In genomic region chr17:30796016-30796415, GRCh38 we compare ENCODE assay signal across 22 cellular contexts. TPM values are rescaled to one million over a fixed set of nuclear protein-coding genes. Genes with fewer than 3 reads are reported as not detected.
DNase-seq lines count a peak whose midpoint lies in the region; ATAC-seq and TF ChIP-seq lines count a peak whose summit lies in the region.
"Had no signal": no experiment of that assay in that cellular context is flagged by ENCODE, and none has a peak within 500 bp of the region (broad histone marks: within the 10 kb centered on the region; RNA-seq: fewer than 3 reads in every experiment).

No MANE protein-coding gene starts in this region.

- ATAC-seq in activated CD4-positive, CD25-positive, alpha-beta regulatory T cell treated with anti-CD3 and anti-CD28 coated beads, Interleukin-2, amount 50 U/mL, for 24 hours = peak; percentile 99
- peak; percentile 97 for ATAC-seq in activated CD8-positive, alpha-beta T cell treated with anti-CD3 and anti-CD28 coated beads for 36 hours
- no peak for ATAC-seq in naive thymus-derived CD4-positive, alpha-beta T cell
- ATAC-seq in gastrocnemius medialis = no peak
- ATAC-seq: WTC11 had no signal

- no peak for DNase-seq in activated CD4-positive, CD25-positive, alpha-beta regulatory T cell treated with anti-CD3 and anti-CD28 coated beads, Interleukin-2, amount 50 U/mL, for 72 hours
- DNase-seq in GM13977 (ENCODE audit: low spot score) (peak; percentile 35), gastrocnemius medialis (no peak), DMS 273 (lab: John Stamatoyannopoulos, UW; ENCODE audit: unreplicated experiment) (no peak), GM03348 (ENCODE audit: low spot score) (no peak)
- DNase-seq in activated CD8-positive, alpha-beta T cell treated with anti-CD3 and anti-CD28 coated beads for 36 hours = no peak
- no peak for DNase-seq in naive thymus-derived CD4-positive, alpha-beta T cell
- DNase-seq: islet precursor cell, MG63, NCI-H1436 treated with DMSO at 0.1 percent for 48 hours, NCI-H82, SIG-M5, sigmoid colon had no signal

- no peaks in the 10 kb centered on the region for H3K27me3 ChIP-seq in naive thymus-derived CD4-positive, alpha-beta T cell (ENCODE audit: control insufficient read depth in 2 of 2, insufficient read depth in 2 of 2, low read length in 2 of 2)
- H3K27me3 ChIP-seq in gastrocnemius medialis = no peaks in the 10 kb centered on the region
- H3K27me3 ChIP-seq: breast epithelium, hepatocyte, MG63, sigmoid colon had no signal

- POLR2A ChIA-PET in activated CD8-positive, alpha-beta T cell treated with anti-CD3 and anti-CD28 coated beads for 36 hours (lab: Charles Lee) = interaction anchor here (0.8 to 5.9 kb wide), 5 partner anchors 10 to 36 kb away, joined by 3 to 21 read pairs (median 7); partner anchors contain the start of genes ATAD5 and CRLF3
- POLR2A ChIA-PET in naive thymus-derived CD4-positive, alpha-beta T cell (lab: Charles Lee) = interaction anchor here (0.7 to 1.3 kb wide), 2 partner anchors 26 to 35 kb away, joined by 3 to 4 read pairs; partner anchors contain the start of gene ATAD5

- no peaks in the 10 kb centered on the region for H3K4me1 ChIP-seq in naive thymus-derived CD4-positive, alpha-beta T cell (ENCODE audit: control insufficient read depth in 2 of 2, insufficient read depth in 2 of 2, low read length in 2 of 2)
- H3K4me1 ChIP-seq in gastrocnemius medialis = no peaks in the 10 kb centered on the region
- H3K4me1 ChIP-seq: breast epithelium, HAP-1, sigmoid colon had no signal

- peaks cover 17% of the 10 kb centered on the region for H3K4me1 Mint-ChIP-seq in activated CD8-positive, alpha-beta T cell treated with anti-CD3 and anti-CD28 coated beads for 36 hours (ENCODE audit: low read depth)
- H3K4me1 Mint-ChIP-seq in naive thymus-derived CD4-positive, alpha-beta T cell = peaks cover under 1 to 20% (median 19%) of the 10 kb centered on the region in 7 donors
- H3K4me1 Mint-ChIP-seq: B cell, WTC11 had no signal

- peaks cover 20 to 90% (median 32%) of the 10 kb centered on the region in 3 experiments for H3K36me3 ChIP-seq in naive thymus-derived CD4-positive, alpha-beta T cell (ENCODE audit: control insufficient read depth in 2 of 3, insufficient read depth in 3 of 3, low read length in 3 of 3)
- H3K36me3 ChIP-seq in gastrocnemius medialis = peaks cover 0 to 33% of the 10 kb centered on the region in 2 donors
- H3K36me3 ChIP-seq: breast epithelium had no signal

- no peak for TF ChIP-seq POLR2A in gastrocnemius medialis (IDR thresholded peaks at IDR 0.05)

- H3K9me3 Mint-ChIP-seq in activated CD8-positive, alpha-beta T cell treated with anti-CD3 and anti-CD28 coated beads for 36 hours = no peaks in the 10 kb centered on the region
- no peaks in the 10 kb centered on the region for H3K9me3 Mint-ChIP-seq in naive thymus-derived CD4-positive, alpha-beta T cell
- H3K9me3 Mint-ChIP-seq: dendritic cell treated with granulocyte-macrophage colony-stimulating factor and Interleukin-4, amounts not matched to agents 40 ng/mL and 50 ng/mL, for 4 days; WTC11 had no signal

- no peak overlapping the region for H3K4me3 Mint-ChIP-seq in activated CD8-positive, alpha-beta T cell treated with anti-CD3 and anti-CD28 coated beads for 36 hours
- H3K4me3 Mint-ChIP-seq in naive thymus-derived CD4-positive, alpha-beta T cell = no peak overlapping the region
- H3K4me3 Mint-ChIP-seq: B cell; dendritic cell treated with granulocyte-macrophage colony-stimulating factor and Interleukin-4, amounts not matched to agents 40 ng/mL and 50 ng/mL, for 4 days; WTC11 had no signal

- no peaks in the 10 kb centered on the region for H3K27me3 Mint-ChIP-seq in activated CD8-positive, alpha-beta T cell treated with anti-CD3 and anti-CD28 coated beads for 36 hours
- H3K27me3 Mint-ChIP-seq in naive thymus-derived CD4-positive, alpha-beta T cell = no peaks in the 10 kb centered on the region
- H3K27me3 Mint-ChIP-seq: B cell; dendritic cell treated with granulocyte-macrophage colony-stimulating factor and Interleukin-4, amounts not matched to agents 40 ng/mL and 50 ng/mL, for 4 days had no signal

- no peak overlapping the region for H3K4me3 ChIP-seq in naive thymus-derived CD4-positive, alpha-beta T cell (ENCODE audit: low read length)
- H3K4me3 ChIP-seq in gastrocnemius medialis = no peak overlapping the region
- H3K4me3 ChIP-seq: breast epithelium, HAP-1, hepatocyte, lung, MG63, sigmoid colon had no signal

- H3K36me3 Mint-ChIP-seq in activated CD8-positive, alpha-beta T cell treated with anti-CD3 and anti-CD28 coated beads for 36 hours (ENCODE audit: low read depth) = peaks cover 49% of the 10 kb centered on the region
- peaks cover 20 to 38% (median 32%) of the 10 kb centered on the region in 5 donors for H3K36me3 Mint-ChIP-seq in naive thymus-derived CD4-positive, alpha-beta T cell

- no peaks in the 10 kb centered on the region for H3K9me3 ChIP-seq in naive thymus-derived CD4-positive, alpha-beta T cell (ENCODE audit: control insufficient read depth in 2 of 3, low read length in 3 of 3)
- H3K9me3 ChIP-seq in gastrocnemius medialis = no peaks in the 10 kb centered on the region
- H3K9me3 ChIP-seq: breast epithelium, HAP-1, MG63, sigmoid colon had no signal

- in situ Hi-C loops in GM13977 (cut with MboI; ENCODE audit: low pct_unique_long_range_greater_than_20kb, low sequenced_read_pairs, unreplicated experiment) = no loop called here
- in situ Hi-C loops in gastrocnemius medialis (cut with MboI; ENCODE audit: low sequenced_read_pairs in 4 of 4) = no loop called here

- intact Hi-C loops in activated CD8-positive, alpha-beta T cell treated with anti-CD3 and anti-CD28 coated beads for 36 hours (cut with micrococcal nuclease) = no loop called here
- intact Hi-C loops in naive thymus-derived CD4-positive, alpha-beta T cell (cut with micrococcal nuclease) = loop anchor here in 1 of 2 donors (1.0 kb wide), 1 partner anchor 10 kb away; no protein-coding TSS in a partner anchor
- intact Hi-C loops in gastrocnemius medialis (cut with DNase I; ENCODE audit: low total_unique reads) = no loop called here

- peak overlapping the region; percentile 87 for H3K27ac Mint-ChIP-seq in activated CD8-positive, alpha-beta T cell treated with anti-CD3 and anti-CD28 coated beads for 36 hours
- H3K27ac Mint-ChIP-seq in naive thymus-derived CD4-positive, alpha-beta T cell = peak overlapping the region in 7 of 9 donors; percentile 13 to 81 (median 60)
- H3K27ac Mint-ChIP-seq: B cell; dendritic cell treated with granulocyte-macrophage colony-stimulating factor and Interleukin-4, amounts not matched to agents 40 ng/mL and 50 ng/mL, for 4 days; WTC11 had no signal

- no peak overlapping the region for H3K27ac ChIP-seq in naive thymus-derived CD4-positive, alpha-beta T cell (ENCODE audit: low read depth, low read length)
- no peak overlapping the region for H3K27ac ChIP-seq in gastrocnemius medialis
- H3K27ac ChIP-seq: breast epithelium, hepatocyte, HL-60, sigmoid colon had no signal

- CTCF ChIA-PET in activated CD8-positive, alpha-beta T cell treated with anti-CD3 and anti-CD28 coated beads for 36 hours (lab: Charles Lee) = interaction anchor here (0.7 to 5.2 kb wide), 6 partner anchors 11 to 32 kb away, joined by 3 to 32 read pairs (median 4); partner anchors contain the start of gene CRLF3
- CTCF ChIA-PET in naive thymus-derived CD4-positive, alpha-beta T cell (lab: Charles Lee) = interaction anchor here (0.7 to 0.8 kb wide), 2 partner anchors 10 to 25 kb away, joined by 3 to 4 read pairs; no protein-coding TSS in a partner anchor

- TF ChIP-seq CTCF in GM13977 (IDR thresholded peaks at IDR 0.05; ENCODE audit: extremely low read depth, insufficient read depth, missing control alignments) = no peak
- no peak for TF ChIP-seq CTCF in activated CD8-positive, alpha-beta T cell treated with anti-CD3 and anti-CD28 coated beads for 36 hours (IDR thresholded peaks at IDR 0.05)
- TF ChIP-seq CTCF in gastrocnemius medialis (IDR thresholded peaks at IDR 0.05 in 4 of 5, conservative IDR thresholded peaks at IDR 0.05 in 1 of 5) = no peak

RNA-seq across cellular contexts. Expression of gene CRLF3, which starts 28.5 kb away (rescaled TPM):
- 10 to 100 TPM; 40.3 to 42.5 TPM for total RNA-seq in activated CD8-positive, alpha-beta T cell treated with anti-CD3 and anti-CD28 coated beads for 36 hours
- total RNA-seq in naive thymus-derived CD4-positive, alpha-beta T cell = 100 to 1,000 TPM in 2 of 5 experiments, 10 to 100 TPM in 3; 65.5 to 142 (median 86.7) TPM
- 100 to 1,000 TPM; 200 to 220 TPM for polyA plus RNA-seq in naive thymus-derived CD4-positive, alpha-beta T cell
- total RNA-seq in gastrocnemius medialis = 1 to 10 TPM; 3.5 to 6.4 (median 5.0) TPM

RNA-seq across cellular contexts. Expression of gene ATAD5, which starts 35.8 kb away (rescaled TPM):
- total RNA-seq in activated CD8-positive, alpha-beta T cell treated with anti-CD3 and anti-CD28 coated beads for 36 hours = 10 to 100 TPM; 34.5 to 35.0 TPM
- total RNA-seq in naive thymus-derived CD4-positive, alpha-beta T cell = 10 to 100 TPM in 1 of 5 experiments, 1 to 10 TPM in 4; 3.5 to 22.1 (median 5.0) TPM
- polyA plus RNA-seq in naive thymus-derived CD4-positive, alpha-beta T cell = 1 to 10 TPM; 1.3 to 1.5 TPM
- total RNA-seq in gastrocnemius medialis = under 1 TPM; 0.10 to 0.39 (median 0.20) TPM

Comparison
In these comparisons a context has a peak if more than half of its experiments do, and no peak if none do; other contexts are left out.
1. ATAC-seq: peak in activated CD4-positive, CD25-positive, alpha-beta regulatory T cell treated with anti-CD3 and anti-CD28 coated beads, Interleukin-2, amount 50 U/mL, for 24 hours (2 of 2) and activated CD8-positive, alpha-beta T cell treated with anti-CD3 and anti-CD28 coated beads for 36 hours (single experiment); none in naive thymus-derived CD4-positive, alpha-beta T cell (single experiment) and gastrocnemius medialis (0 of 2).
2. RNA of gene CRLF3, which starts 28.5 kb away (total RNA-seq): 65.5 to 142 TPM in naive thymus-derived CD4-positive, alpha-beta T cell and 40.3 to 42.5 TPM in activated CD8-positive, alpha-beta T cell treated with anti-CD3 and anti-CD28 coated beads for 36 hours; 3.5 to 6.4 TPM in gastrocnemius medialis; every median in the first group is over 4 times any median in the second.